Comparison of ENCODE assay signal across 13 cellular contexts in genomic region chr5:158198636-158199035, GRCh38.
DNase-seq lines count a peak whose midpoint lies in the region; ATAC-seq, FAIRE-seq and TF ChIP-seq lines count a peak whose summit lies in the region.
"Had no signal": no experiment of that assay in that cellular context is flagged by ENCODE, and none has a peak within 500 bp of the region (broad histone marks: within the 10 kb centered on the region; RNA-seq: fewer than 3 reads in every experiment).

No MANE protein-coding gene starts in this region.

- no peak for TF ChIP-seq CTCF in HepG2 (CRISPR knock-in tag; IDR thresholded peaks at IDR 0.05)

- BruUV-seq in HepG2 (replicated peaks; lab: Mats Ljungman, UMichigan) = no TSS peak

- H3K79me2 ChIP-seq in HepG2 (ENCODE audit: insufficient read depth, low read length) = no peaks in the 10 kb centered on the region

- DNase-seq in naive B cell (peak; percentile 60), H54 (ENCODE audit: insufficient read length, low spot score) (no peak), HepG2 (ENCODE audit: low spot score) (no peak)
- no peak for DNase-seq in stimulated activated CD4-positive, alpha-beta T cell treated with anti-CD3 and anti-CD28 coated beads, Interleukin-4, amount 100 ng/mL, for 24 hours
- DNase-seq in activated naive CD8-positive, alpha-beta T cell treated with anti-CD3 and anti-CD28 coated beads for 36 hours = no peak
- DNase-seq: glutamatergic neuron; stimulated activated naive CD4-positive, alpha-beta T cell; SW 1271 had no signal

- no peaks in the 10 kb centered on the region for H3K4me1 ChIP-seq in HepG2 (ENCODE audit: insufficient read depth, low read length)

- no peaks in the 10 kb centered on the region for H3K9me3 ChIP-seq in HepG2 (ENCODE audit: low read length)

- ATAC-seq in GM18870 (IDR thresholded peaks at IDR 0.05; ENCODE audit: unreplicated experiment) = peak; percentile 92
- peak; percentile 85 for ATAC-seq in GM21737 (IDR thresholded peaks at IDR 0.05; ENCODE audit: unreplicated experiment)
- ATAC-seq in HG03354 (IDR thresholded peaks at IDR 0.05; ENCODE audit: poor library complexity, severe bottlenecking, unreplicated experiment) = peak; percentile 97
- ATAC-seq in naive B cell (ENCODE audit: low read depth in 2 of 2) = peak; percentile 76 to 77
- no peak for ATAC-seq in HepG2

- TF ChIP-seq POLR2A in H54 (IDR thresholded peaks at IDR 0.05; ENCODE audit: low read depth, low read length) (no peak), HepG2 (IDR thresholded peaks at IDR 0.05; ENCODE audit: insufficient read depth in 1 of 2, low read depth in 2 of 2, low read length in 2 of 2) (no peak)

- WGBS in HepG2 (ENCODE audit: low lambda C conversion rate) = 7% methylated on average over 6 of the region's 6 CpGs

- no peak overlapping the region for H3K4me3 ChIP-seq in HepG2 (replicated peaks in 1 of 3; ENCODE audit: insufficient read depth in 1 of 3, low read depth in 2 of 3, low read length in 3 of 3)
- H3K4me3 ChIP-seq: skin epidermis had no signal

- H3K27me3 Mint-ChIP-seq in naive B cell = no peaks in the 10 kb centered on the region
- H3K27me3 Mint-ChIP-seq in activated naive CD8-positive, alpha-beta T cell treated with anti-CD3 and anti-CD28 coated beads for 36 hours = no peaks in the 10 kb centered on the region

- no peak for TF ChIP-seq RAD21 in HepG2 (CRISPR knock-in tag; IDR thresholded peaks at IDR 0.05)

- H3K4me3 Mint-ChIP-seq in naive B cell = peak overlapping the region in 6 of 8 donors; percentile 46 to 77 (median 60)
- no peak overlapping the region for H3K4me3 Mint-ChIP-seq in activated naive CD8-positive, alpha-beta T cell treated with anti-CD3 and anti-CD28 coated beads for 36 hours

- H3K36me3 ChIP-seq in HepG2 (replicated peaks in 1 of 2; ENCODE audit: control insufficient read depth in 1 of 2, insufficient read depth in 2 of 2, low read length in 2 of 2) = no peaks in the 10 kb centered on the region

- H3K36me3 Mint-ChIP-seq in naive B cell = no peaks in the 10 kb centered on the region
- no peaks in the 10 kb centered on the region for H3K36me3 Mint-ChIP-seq in activated naive CD8-positive, alpha-beta T cell treated with anti-CD3 and anti-CD28 coated beads for 36 hours

- H3K27ac Mint-ChIP-seq in naive B cell = peak overlapping the region; percentile 37 to 93 (median 76)
- H3K27ac Mint-ChIP-seq in activated naive CD8-positive, alpha-beta T cell treated with anti-CD3 and anti-CD28 coated beads for 36 hours = no peak overlapping the region

- intact Hi-C loops in HepG2 (cut with micrococcal nuclease; ENCODE audit: unreplicated experiment) = no loop called here

- no peak overlapping the region for H3K4me2 ChIP-seq in HepG2 (ENCODE audit: low read depth, low read length)

- in situ Hi-C loops in HepG2 (cut with HindIII; ENCODE audit: extremely low pct_ligation_motif_present, low pct_unique_long_range_greater_than_20kb) = no loop called here

- no peak overlapping the region for H3K9ac ChIP-seq in HepG2 (ENCODE audit: insufficient read depth, low read depth, low read length)

- peaks cover 48 to 57% (median 54%) of the 10 kb centered on the region in 3 donors for H3K4me1 Mint-ChIP-seq in naive B cell
- no peaks in the 10 kb centered on the region for H3K4me1 Mint-ChIP-seq in activated naive CD8-positive, alpha-beta T cell treated with anti-CD3 and anti-CD28 coated beads for 36 hours

- POLR2A ChIA-PET in HepG2 (lab: Yijun Ruan, JAX) = no interaction called here

- FAIRE-seq in H54 (lab: Jason Lieb, UNC) = no peak
- no peak for FAIRE-seq in HepG2 (lab: Jason Lieb, UNC)
- FAIRE-seq: HTR-8/SVneo had no signal

- no peaks in the 10 kb centered on the region for H4K20me1 ChIP-seq in HepG2 (ENCODE audit: insufficient read depth, low read length)

- no peak overlapping the region for H3K27ac ChIP-seq in HepG2 (ENCODE audit: extremely low read length, insufficient read depth, low read length)
- H3K27ac ChIP-seq: skin epidermis had no signal

- CTCF ChIA-PET in HepG2 (lab: Yijun Ruan, JAX; ENCODE audit: low intra/inter-chr PET ratio, low total read pairs) = no interaction called here

- H3K9me3 Mint-ChIP-seq in naive B cell = peaks cover 0 to 2% (median 0%) of the 10 kb centered on the region in 7 donors
- H3K9me3 Mint-ChIP-seq in activated naive CD8-positive, alpha-beta T cell treated with anti-CD3 and anti-CD28 coated beads for 36 hours = no peaks in the 10 kb centered on the region

- no peak overlapping the region for H2AFZ ChIP-seq in HepG2 (ENCODE audit: low read length)

- peaks cover 0 to 2% of the 10 kb centered on the region in 2 experiments; a peak in 2 of 5 replicates for H3K27me3 ChIP-seq in HepG2 (ENCODE audit: control insufficient read depth in 1 of 2, insufficient read depth in 2 of 2, low read length in 2 of 2)

- TF ChIP-seq EP300 in HepG2 (IDR thresholded peaks at IDR 0.05; ENCODE audit: low read depth in 2 of 2, low read length in 2 of 2) = no peak
- no peak for TF ChIP-seq EP300 in HepG2 (CRISPR knock-in tag; IDR thresholded peaks at IDR 0.05; ENCODE audit: borderline replicate concordance)

TF ChIP-seq in HepG2, 621 proteins besides CTCF, POLR2A, EP300 and RAD21:
- no peak for TF ChIP-seq KAT8 (CRISPR knock-in tag; IDR thresholded peaks at IDR 0.05)
- no peak for TF ChIP-seq SRF (IDR thresholded peaks at IDR 0.05; ENCODE audit: low read depth, low read length)
- no peak for TF ChIP-seq NCOR1 (IDR thresholded peaks at IDR 0.05; ENCODE audit: borderline replicate concordance, low read length)
- TF ChIP-seq ZNF468 (CRISPR knock-in tag; IDR thresholded peaks at IDR 0.05) = no peak
- TF ChIP-seq ATF5 (CRISPR knock-in tag; IDR thresholded peaks at IDR 0.05; ENCODE audit: low read depth) = no peak
- no peak for TF ChIP-seq KAT7 (CRISPR knock-in tag; IDR thresholded peaks at IDR 0.05; ENCODE audit: borderline replicate concordance)
- TF ChIP-seq THYN1 (CRISPR knock-in tag; IDR thresholded peaks at IDR 0.05; ENCODE audit: borderline replicate concordance, low read depth) = no peak
- no peak for TF ChIP-seq HMG20A (CRISPR knock-in tag; IDR thresholded peaks at IDR 0.05; ENCODE audit: borderline replicate concordance)
- TF ChIP-seq MIXL1 (CRISPR knock-in tag; IDR thresholded peaks at IDR 0.05) = no peak
- TF ChIP-seq SMARCE1 (IDR thresholded peaks at IDR 0.05; ENCODE audit: borderline replicate concordance) = no peak
- TF ChIP-seq ZBTB8A (CRISPR knock-in tag; IDR thresholded peaks at IDR 0.05; ENCODE audit: borderline replicate concordance, low read depth) = no peak
- TF ChIP-seq ZNF816 (CRISPR knock-in tag; IDR thresholded peaks at IDR 0.05; ENCODE audit: borderline replicate concordance) = no peak
- no peak for TF ChIP-seq ZUFSP (CRISPR knock-in tag; IDR thresholded peaks at IDR 0.05; ENCODE audit: borderline replicate concordance)
- TF ChIP-seq ERF (CRISPR knock-in tag; IDR thresholded peaks at IDR 0.05) = no peak
- TF ChIP-seq ZNF138 (CRISPR knock-in tag; IDR thresholded peaks at IDR 0.05; ENCODE audit: low read depth) = no peak
- no peak for TF ChIP-seq TAF1 (CRISPR knock-in tag; IDR thresholded peaks at IDR 0.05)
- TF ChIP-seq ZNF414 (CRISPR knock-in tag; IDR thresholded peaks at IDR 0.05) = no peak
